Comparison of ENCODE assay signal across 1 cellular context in the genomic region with DNA sequence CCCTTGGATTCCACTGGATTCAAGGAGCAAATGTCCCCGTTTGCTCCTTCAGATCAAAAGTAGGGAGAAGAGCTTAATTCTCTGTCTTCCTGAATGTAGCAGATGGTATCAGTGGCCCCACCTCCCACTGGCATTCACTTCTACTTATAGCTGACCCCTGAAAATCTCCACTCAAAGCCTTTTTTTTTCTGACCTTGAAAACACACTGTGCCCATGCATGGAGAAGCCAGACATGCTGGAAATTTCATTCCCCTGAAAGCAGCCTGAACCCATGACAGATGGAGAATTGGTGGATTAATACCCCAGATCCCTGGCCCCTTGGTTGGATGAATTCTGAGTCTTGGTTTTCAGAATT.
TF ChIP-seq lines count a peak whose summit lies in the region.

No MANE protein-coding gene starts in this region.

TF ChIP-seq in K562, 482 proteins besides CTCF, POLR2A, EP300 and RAD21 (continued from another document):
- TF ChIP-seq THRAP3 (IDR thresholded peaks at IDR 0.05; ENCODE audit: borderline replicate concordance) (no peak), ADNP (tag; IDR thresholded peaks at IDR 0.05) (no peak)
